10 cellular contexts compared by ENCODE assay signal in the genomic region with DNA sequence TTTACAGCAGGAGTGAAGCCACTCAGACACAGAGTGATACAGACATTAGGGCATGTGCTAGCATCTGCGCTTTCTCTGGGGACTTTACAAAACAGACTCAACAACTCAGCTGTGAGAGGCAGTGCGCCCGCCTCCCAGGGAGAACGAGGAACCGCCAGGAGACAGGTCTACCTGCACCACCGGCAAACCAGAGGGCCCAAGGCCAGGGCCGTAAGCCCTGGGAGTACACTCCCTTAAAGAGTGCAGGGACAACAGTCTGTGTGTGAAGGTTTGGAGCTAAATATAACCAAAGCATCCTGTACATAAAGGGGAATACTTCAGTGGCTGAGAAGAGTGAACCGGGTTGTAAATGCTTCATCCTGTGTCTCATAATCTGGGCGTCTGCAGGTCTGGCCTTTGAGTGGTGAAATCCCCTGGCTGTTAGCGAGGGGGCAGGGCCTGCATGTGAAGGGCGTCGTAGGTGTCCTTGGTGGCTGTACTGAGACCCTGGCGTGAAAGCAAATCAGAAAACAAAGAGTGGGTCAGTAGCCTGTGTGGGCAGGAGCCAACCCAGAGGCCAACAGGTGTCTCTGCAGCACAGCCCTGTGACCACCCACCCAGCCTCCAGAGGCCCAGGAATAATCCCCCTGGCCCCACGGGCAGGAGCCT.
DNase-seq lines count a peak whose midpoint lies in the region; TF ChIP-seq lines count a peak whose summit lies in the region.
"Had no signal": no experiment of that assay in that cellular context is flagged by ENCODE, and none has a peak within 500 bp of the region (broad histone marks: within the 10 kb centered on the region; RNA-seq: fewer than 3 reads in every experiment).

No MANE protein-coding gene starts in this region.

- intact Hi-C loops in activated T-helper 1 cell treated with anti-CD3 and anti-CD28 coated beads, Interleukin-12 subunit alpha, Interleukin-12 subunit beta, Interleukin-2, Interleukin-4 antibody, amounts not matched to agents 30 ng/mL and 10 ng/mL and 1 ng/mL, durations not matched to agents 14 hours and 24 hours and 36 hours (cut with micrococcal nuclease): loop anchor here (10.0 kb wide), 1 partner anchor 57 kb away; no protein-coding TSS in a partner anchor

- H3K9me3 ChIP-seq in neural cell (ENCODE audit: low read length): peaks cover 4% of the 10 kb centered on the region

- H3K4me3 ChIP-seq in H7 (ENCODE audit: insufficient read depth, low read depth, low read length): no peak overlapping the region
- H3K4me3 ChIP-seq in neural cell (ENCODE audit: low read length): no peak overlapping the region
- H3K4me3 ChIP-seq: coronary artery had no signal

- no peaks in the 10 kb centered on the region for H3K27me3 Mint-ChIP-seq in activated T-helper 1 cell treated with anti-CD3 and anti-CD28 coated beads, Interleukin-12 subunit alpha, Interleukin-12 subunit beta, Interleukin-2, Interleukin-4 antibody, amounts not matched to agents 30 ng/mL and 10 ng/mL and 1 ng/mL, durations not matched to agents 14 hours and 24 hours and 36 hours (ENCODE audit: insufficient read depth)

- no peak for TF ChIP-seq RAD21 in neural cell (conservative IDR thresholded peaks at IDR 0.05)

- peaks cover 32% of the 10 kb centered on the region for H3K4me1 Mint-ChIP-seq in activated T-helper 1 cell treated with anti-CD3 and anti-CD28 coated beads, Interleukin-12 subunit alpha, Interleukin-12 subunit beta, Interleukin-2, Interleukin-4 antibody, amounts not matched to agents 30 ng/mL and 10 ng/mL and 1 ng/mL, durations not matched to agents 14 hours and 24 hours and 36 hours (ENCODE audit: low read depth)

- H3K9me2 ChIP-seq in neural cell (ENCODE audit: insufficient read depth, low read length): no peaks in the 10 kb centered on the region

- peak overlapping the region; percentile 63 for H3K27ac Mint-ChIP-seq in activated T-helper 1 cell treated with anti-CD3 and anti-CD28 coated beads, Interleukin-12 subunit alpha, Interleukin-12 subunit beta, Interleukin-2, Interleukin-4 antibody, amounts not matched to agents 30 ng/mL and 10 ng/mL and 1 ng/mL, durations not matched to agents 14 hours and 24 hours and 36 hours

- no peak for TF ChIP-seq CTCF in neural cell (IDR thresholded peaks at IDR 0.05; ENCODE audit: poor library complexity, severe bottlenecking)

- no peaks in the 10 kb centered on the region for H3F3A ChIP-seq in neural cell (ENCODE audit: insufficient read depth, low read length, poor library complexity, severe bottlenecking)

- no peaks in the 10 kb centered on the region; the same call in 1 of the 2 replicates for H3K27me3 ChIP-seq in H7 (ENCODE audit: control insufficient read depth, insufficient read depth, low read length)
- no peaks in the 10 kb centered on the region for H3K27me3 ChIP-seq in neural cell (ENCODE audit: insufficient read depth, low read depth, low read length)

- H3K27ac ChIP-seq in neural cell (ENCODE audit: low read length): peak overlapping the region; percentile 43
- H3K27ac ChIP-seq: coronary artery had no signal

- peak overlapping the region; percentile 12 for H3K4me2 ChIP-seq in neural cell (ENCODE audit: low read length)

- no peaks in the 10 kb centered on the region for H3K9me3 Mint-ChIP-seq in activated T-helper 1 cell treated with anti-CD3 and anti-CD28 coated beads, Interleukin-12 subunit alpha, Interleukin-12 subunit beta, Interleukin-2, Interleukin-4 antibody, amounts not matched to agents 30 ng/mL and 10 ng/mL and 1 ng/mL, durations not matched to agents 14 hours and 24 hours and 36 hours

- no peaks in the 10 kb centered on the region for H4K20me1 ChIP-seq in neural cell (ENCODE audit: insufficient read depth)

- H3K79me2 ChIP-seq in neural cell (replicated peaks; ENCODE audit: insufficient read depth, low read length): no peaks in the 10 kb centered on the region

- TF ChIP-seq EP300 in neural cell (conservative IDR thresholded peaks at IDR 0.05; ENCODE audit: poor library complexity, severe bottlenecking): no peak

- H3K36me3 Mint-ChIP-seq in activated T-helper 1 cell treated with anti-CD3 and anti-CD28 coated beads, Interleukin-12 subunit alpha, Interleukin-12 subunit beta, Interleukin-2, Interleukin-4 antibody, amounts not matched to agents 30 ng/mL and 10 ng/mL and 1 ng/mL, durations not matched to agents 14 hours and 24 hours and 36 hours (ENCODE audit: low read depth): peaks cover 33% of the 10 kb centered on the region

- H3K36me3 ChIP-seq in H7 (replicated peaks; ENCODE audit: control insufficient read depth, insufficient read depth, low read length) (no peaks in the 10 kb centered on the region), neural cell (ENCODE audit: insufficient read depth, low read length) (no peaks in the 10 kb centered on the region)

- H3K4me3 Mint-ChIP-seq in activated T-helper 1 cell treated with anti-CD3 and anti-CD28 coated beads, Interleukin-12 subunit alpha, Interleukin-12 subunit beta, Interleukin-2, Interleukin-4 antibody, amounts not matched to agents 30 ng/mL and 10 ng/mL and 1 ng/mL, durations not matched to agents 14 hours and 24 hours and 36 hours: no peak overlapping the region

- peak overlapping the region; percentile 25 for H3K9ac ChIP-seq in neural cell (ENCODE audit: low read length)

- no peak overlapping the region for H2AFZ ChIP-seq in neural cell (ENCODE audit: low read depth, low read length)

- peak; percentile 56 for DNase-seq in activated CD8-positive, alpha-beta memory T cell treated with anti-CD3 and anti-CD28 coated beads for 24 hours
- DNase-seq in activated CD8-positive, alpha-beta memory T cell treated with anti-CD3 and anti-CD28 coated beads, Interleukin-2, amount 50 U/mL, for 4 hours: no peak
- DNase-seq in H7 (peak; percentile 62), NCI-H510A (lab: John Stamatoyannopoulos, UW) (no peak), midbrain (lab: John Stamatoyannopoulos, UW) (no peak)
- DNase-seq in activated T-helper 1 cell treated with anti-CD3 and anti-CD28 coated beads, Interleukin-12 subunit alpha, Interleukin-12 subunit beta, Interleukin-2, Interleukin-4 antibody, amounts not matched to agents 30 ng/mL and 10 ng/mL and 1 ng/mL, durations not matched to agents 14 hours and 24 hours and 36 hours (ENCODE audit: low spot score): no peak
- no peak for DNase-seq in effector CD8-positive, alpha-beta T cell (lab: John Stamatoyannopoulos, UW)
- DNase-seq: NCI-H187 treated with DMSO at 0.1 percent for 48 hours had no signal

TF ChIP-seq in neural cell, 6 proteins besides CTCF, POLR2A, EP300 and RAD21:
- no peak for TF ChIP-seq MXI1 (conservative IDR thresholded peaks at IDR 0.05; ENCODE audit: poor library complexity, severe bottlenecking)
- no peak for TF ChIP-seq TAF1 (IDR thresholded peaks at IDR 0.05; ENCODE audit: low read depth)
- TF ChIP-seq, protein P1, sequence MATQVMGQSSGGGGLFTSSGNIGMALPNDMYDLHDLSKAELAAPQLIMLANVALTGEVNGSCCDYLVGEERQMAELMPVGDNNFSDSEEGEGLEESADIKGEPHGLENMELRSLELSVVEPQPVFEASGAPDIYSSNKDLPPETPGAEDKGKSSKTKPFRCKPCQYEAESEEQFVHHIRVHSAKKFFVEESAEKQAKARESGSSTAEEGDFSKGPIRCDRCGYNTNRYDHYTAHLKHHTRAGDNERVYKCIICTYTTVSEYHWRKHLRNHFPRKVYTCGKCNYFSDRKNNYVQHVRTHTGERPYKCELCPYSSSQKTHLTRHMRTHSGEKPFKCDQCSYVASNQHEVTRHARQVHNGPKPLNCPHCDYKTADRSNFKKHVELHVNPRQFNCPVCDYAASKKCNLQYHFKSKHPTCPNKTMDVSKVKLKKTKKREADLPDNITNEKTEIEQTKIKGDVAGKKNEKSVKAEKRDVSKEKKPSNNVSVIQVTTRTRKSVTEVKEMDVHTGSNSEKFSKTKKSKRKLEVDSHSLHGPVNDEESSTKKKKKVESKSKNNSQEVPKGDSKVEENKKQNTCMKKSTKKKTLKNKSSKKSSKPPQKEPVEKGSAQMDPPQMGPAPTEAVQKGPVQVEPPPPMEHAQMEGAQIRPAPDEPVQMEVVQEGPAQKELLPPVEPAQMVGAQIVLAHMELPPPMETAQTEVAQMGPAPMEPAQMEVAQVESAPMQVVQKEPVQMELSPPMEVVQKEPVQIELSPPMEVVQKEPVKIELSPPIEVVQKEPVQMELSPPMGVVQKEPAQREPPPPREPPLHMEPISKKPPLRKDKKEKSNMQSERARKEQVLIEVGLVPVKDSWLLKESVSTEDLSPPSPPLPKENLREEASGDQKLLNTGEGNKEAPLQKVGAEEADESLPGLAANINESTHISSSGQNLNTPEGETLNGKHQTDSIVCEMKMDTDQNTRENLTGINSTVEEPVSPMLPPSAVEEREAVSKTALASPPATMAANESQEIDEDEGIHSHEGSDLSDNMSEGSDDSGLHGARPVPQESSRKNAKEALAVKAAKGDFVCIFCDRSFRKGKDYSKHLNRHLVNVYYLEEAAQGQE (IDR thresholded peaks at IDR 0.05; ENCODE audit: borderline replicate concordance): no peak
- no peak for TF ChIP-seq POLR2AphosphoS5 (IDR thresholded peaks at IDR 0.05)
- no peak for TF ChIP-seq EZH2 (IDR thresholded peaks at IDR 0.05; ENCODE audit: borderline replicate concordance, insufficient read depth, low read length, poor library complexity, severe bottlenecking)
- no peak for TF ChIP-seq SMC3 (conservative IDR thresholded peaks at IDR 0.05; ENCODE audit: poor library complexity)
TF ChIP-seq in neural cell: peak in this region for 0.

Comparison
In these comparisons a context has a peak if more than half of its experiments do, and no peak if none do; other contexts are left out.
1. DNase-seq: peak in activated CD8-positive, alpha-beta memory T cell treated with anti-CD3 and anti-CD28 coated beads for 24 hours (single experiment) and H7 (single experiment); none in activated CD8-positive, alpha-beta memory T cell treated with anti-CD3 and anti-CD28 coated beads, Interleukin-2, amount 50 U/mL, for 4 hours (single experiment), activated T-helper 1 cell treated with anti-CD3 and anti-CD28 coated beads, Interleukin-12 subunit alpha, Interleukin-12 subunit beta, Interleukin-2, Interleukin-4 antibody, amounts not matched to agents 30 ng/mL and 10 ng/mL and 1 ng/mL, durations not matched to agents 14 hours and 24 hours and 36 hours (single experiment), NCI-H510A (single experiment), midbrain (single experiment) and effector CD8-positive, alpha-beta T cell (single experiment).